Comparison of ENCODE assay signal across 15 cellular contexts in genomic region chr14:80602931-80603330, GRCh38.
DNase-seq lines count a peak whose midpoint lies in the region; FAIRE-seq and TF ChIP-seq lines count a peak whose summit lies in the region.
"Had no signal": no experiment of that assay in that cellular context is flagged by ENCODE, and none has a peak within 500 bp of the region (broad histone marks: within the 10 kb centered on the region; RNA-seq: fewer than 3 reads in every experiment).

No MANE protein-coding gene starts in this region.

- no peak for TF ChIP-seq CTCF in neural crest cell (conservative IDR thresholded peaks at IDR 0.05)

- DNase-seq in RPMI7951 (ENCODE audit: low read depth), result peak; percentile 15
- peak; percentile 9 to 11 for DNase-seq in frontal cortex (ENCODE audit: low spot score in 2 of 2)
- DNase-seq in neural crest cell (ENCODE audit: low read depth, low spot score), result peak; percentile 1
- DNase-seq in superior temporal gyrus (ENCODE audit: extremely low spot score), result peak; percentile 92
- no peak for DNase-seq in cerebellar nuclear complex (lab: John Stamatoyannopoulos, UW)
- no peak for DNase-seq in stimulated activated CD4-positive, alpha-beta T cell treated with anti-CD3 and anti-CD28 coated beads, Interleukin-4, amount 100 ng/mL, for 1 hour
- no peak for DNase-seq in HuH-7.5 (ENCODE audit: low spot score)
- DNase-seq: BE2C; CD4-positive, alpha-beta memory T cell; GOT3; NCI-H2029; NCI-H2171; NCI-H748 treated with DMSO at 0.1 percent for 48 hours; PC-3 had no signal

- peak; percentile 95 for FAIRE-seq in frontal cortex (lab: Jason Lieb, UNC)
- FAIRE-seq: HTR-8/SVneo had no signal

- H3K4me3 Mint-ChIP-seq in neural crest cell, result no peak overlapping the region
- H3K4me3 Mint-ChIP-seq: CD4-positive, alpha-beta memory T cell had no signal

- H3K27me3 Mint-ChIP-seq in neural crest cell (ENCODE audit: low read depth), result no peaks in the 10 kb centered on the region
- H3K27me3 Mint-ChIP-seq: CD4-positive, alpha-beta memory T cell had no signal

- no peak overlapping the region for H3K27ac Mint-ChIP-seq in neural crest cell (ENCODE audit: unreplicated experiment)
- H3K27ac Mint-ChIP-seq: CD4-positive, alpha-beta memory T cell had no signal

- H3K4me1 Mint-ChIP-seq in neural crest cell, result peaks cover 24% of the 10 kb centered on the region

- peaks cover 3% of the 10 kb centered on the region for H3K36me3 Mint-ChIP-seq in neural crest cell (ENCODE audit: low read depth)

- peaks cover 6% of the 10 kb centered on the region for H3K9me3 Mint-ChIP-seq in neural crest cell
- H3K9me3 Mint-ChIP-seq: CD4-positive, alpha-beta memory T cell had no signal

Comparison
In these comparisons a context has a peak if more than half of its experiments do, and no peak if none do; other contexts are left out.
1. DNase-seq: peak in RPMI7951 (single experiment), frontal cortex (2 of 2), neural crest cell (single experiment) and superior temporal gyrus (single experiment); none in cerebellar nuclear complex (0 of 2), stimulated activated CD4-positive, alpha-beta T cell treated with anti-CD3 and anti-CD28 coated beads, Interleukin-4, amount 100 ng/mL, for 1 hour (single experiment) and HuH-7.5 (single experiment).